Comparison of ENCODE assay signal across 25 cellular contexts in the genomic region with DNA sequence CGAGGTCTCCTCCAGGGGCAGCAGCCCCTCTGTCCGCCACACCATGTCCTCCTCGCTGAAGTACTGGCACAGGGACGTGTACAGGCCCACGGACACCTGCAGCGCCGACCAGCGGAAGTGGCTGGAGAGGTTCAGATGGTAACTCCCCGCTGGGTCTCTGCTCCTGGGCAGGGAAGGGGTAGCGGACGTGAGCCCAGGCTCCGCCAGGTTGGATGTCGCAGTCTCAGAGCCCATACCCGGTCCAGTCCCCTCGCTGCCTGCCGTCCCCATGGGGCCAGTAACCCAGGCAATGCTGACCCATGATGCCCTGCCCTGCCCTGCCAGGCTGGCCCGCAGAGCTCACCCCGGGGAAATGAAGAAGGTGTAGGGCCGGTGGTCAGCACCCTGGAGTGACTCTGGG. TPM values are rescaled to one million over a fixed set of nuclear protein-coding genes. Genes with fewer than 3 reads are reported as not detected.
"Had no signal": no experiment of that assay in that cellular context is flagged by ENCODE, and none has a peak within 500 bp of the region (broad histone marks: within the 10 kb centered on the region; RNA-seq: fewer than 3 reads in every experiment).

No MANE protein-coding gene starts in this region.

- H3K4me1 Mint-ChIP-seq: endodermal cell had no signal

- H3K4me3 ChIP-seq: colonic mucosa, coronary artery, dorsolateral prefrontal cortex, esophagus muscularis mucosa, esophagus squamous epithelium, gastrocnemius medialis, gastroesophageal sphincter, heart left ventricle, heart right ventricle had no signal

- H3K4me1 ChIP-seq: colonic mucosa, esophagus squamous epithelium, foreskin keratinocyte, gastrocnemius medialis, gastroesophageal sphincter, heart left ventricle had no signal

- H3K27ac Mint-ChIP-seq: dendritic cell treated with granulocyte-macrophage colony-stimulating factor and Interleukin-4, amounts not matched to agents 40 ng/mL and 50 ng/mL, for 4 days; effector memory CD8-positive, alpha-beta T cell; endodermal cell had no signal

- H3K4me3 Mint-ChIP-seq: dendritic cell treated with granulocyte-macrophage colony-stimulating factor and Interleukin-4, amounts not matched to agents 40 ng/mL and 50 ng/mL, for 4 days; effector memory CD8-positive, alpha-beta T cell; endodermal cell had no signal

- H3K27ac ChIP-seq: colonic mucosa, coronary artery, epithelial cell of prostate, esophagus muscularis mucosa, esophagus squamous epithelium, foreskin keratinocyte, gastrocnemius medialis, gastroesophageal sphincter, heart left ventricle, heart right ventricle had no signal

- H3K27me3 ChIP-seq: colonic mucosa, dorsolateral prefrontal cortex, esophagus muscularis mucosa, esophagus squamous epithelium, foreskin keratinocyte, gastrocnemius medialis, gastroesophageal sphincter, heart left ventricle, heart right ventricle had no signal

- H3K9me3 ChIP-seq: colonic mucosa, esophagus muscularis mucosa, esophagus squamous epithelium, gastrocnemius medialis, gastroesophageal sphincter, heart left ventricle, heart right ventricle had no signal

- ATAC-seq: effector memory CD8-positive, alpha-beta T cell; esophagus mucosa; foreskin keratinocyte; gastrocnemius medialis; gastroesophageal sphincter; heart left ventricle; heart right ventricle had no signal

- H3K27me3 Mint-ChIP-seq: dendritic cell treated with granulocyte-macrophage colony-stimulating factor and Interleukin-4, amounts not matched to agents 40 ng/mL and 50 ng/mL, for 4 days; effector memory CD8-positive, alpha-beta T cell had no signal

- H3K9me3 Mint-ChIP-seq: dendritic cell treated with granulocyte-macrophage colony-stimulating factor and Interleukin-4, amounts not matched to agents 40 ng/mL and 50 ng/mL, for 4 days; effector memory CD8-positive, alpha-beta T cell; endodermal cell had no signal

- DNase-seq: colonic mucosa; cortex of kidney; dermis blood vessel endothelial cell; dorsolateral prefrontal cortex; effector CD4-positive, alpha-beta T cell; effector CD8-positive, alpha-beta T cell; effector memory CD4-positive, alpha-beta T cell; effector memory CD8-positive, alpha-beta T cell; endodermal cell; erythroblast; esophagus squamous epithelium; foreskin fibroblast; foreskin keratinocyte; foreskin melanocyte; gastrocnemius medialis; glutamatergic neuron; head of caudate nucleus; heart left ventricle; heart right ventricle had no signal

- H3K36me3 ChIP-seq: colonic mucosa had no signal

RNA-seq across cellular contexts. Expression of gene RAB26, which starts 46.0 kb away (rescaled TPM):
- total RNA-seq: esophagus muscularis mucosa had no signal
